8 cellular contexts compared by ENCODE assay signal in genomic region chr19:13060964-13061927, GRCh38. TPM values are rescaled to one million over a fixed set of nuclear protein-coding genes. Genes with fewer than 3 reads are reported as not detected.
DNase-seq lines count a peak whose midpoint lies in the region; ATAC-seq and TF ChIP-seq lines count a peak whose summit lies in the region.

No MANE protein-coding gene starts in this region.

- TF ChIP-seq CTCF in HCT116 (IDR thresholded peaks at IDR 0.05 in 2 of 3, conservative IDR thresholded peaks at IDR 0.05 in 1 of 3; ENCODE audit: borderline replicate concordance in 1 of 3, insufficient read depth in 1 of 3, low read depth in 2 of 3, low read length in 2 of 3) (peak; percentile 87 to 97 (median 92)), spleen (IDR thresholded peaks at IDR 0.05 in 8 of 11, conservative IDR thresholded peaks at IDR 0.05 in 3 of 11) (peak; percentile 90 to 99 (median 97))

- H4K20me1 ChIP-seq in HCT116 (ENCODE audit: insufficient read depth): no peaks in the 10 kb centered on the region

- H3K27me3 ChIP-seq in HCT116 (ENCODE audit: insufficient read depth, low read length): no peaks in the 10 kb centered on the region
- peaks cover 0 to 27% (median 0%) of the 10 kb centered on the region in 7 donors for H3K27me3 ChIP-seq in spleen (replicated peaks in 1 of 7)

- DNase-seq in CMK (ENCODE audit: low read depth) (peak; percentile 60), HCT116 (ENCODE audit: low read depth, low spot score) (peak; percentile 59), NCI-H2227 (lab: John Stamatoyannopoulos, UW; ENCODE audit: unreplicated experiment) (peak; percentile 84), iris pigment epithelial cell (ENCODE audit: low read depth) (peak; percentile 65), spleen (peak; percentile 95)
- DNase-seq in activated CD4-positive, CD25-positive, alpha-beta regulatory T cell treated with anti-CD3 and anti-CD28 coated beads, Interleukin-2, amount 50 U/mL, for 72 hours: peak; percentile 87
- peak; percentile 61 to 77 for DNase-seq in central memory CD8-positive, alpha-beta T cell (ENCODE audit: low spot score in 2 of 2)

- peak; percentile 99 for TF ChIP-seq RAD21 in HCT116 (IDR thresholded peaks at IDR 0.05; ENCODE audit: low read depth)

- peak overlapping the region; percentile 76 for H3K4me3 Mint-ChIP-seq in central memory CD8-positive, alpha-beta T cell

- H3K9me3 ChIP-seq in HCT116 (ENCODE audit: control insufficient read depth in 1 of 2, insufficient read depth in 1 of 2, low read depth in 1 of 2, low read length in 2 of 2) (no peaks in the 10 kb centered on the region), spleen (no peaks in the 10 kb centered on the region)

- intact Hi-C loops in HCT116 (cut with micrococcal nuclease): loop anchor here (1.0 kb wide), 2 partner anchors 27 to 78 kb away; no protein-coding TSS in a partner anchor
- intact Hi-C loops in spleen (cut with DNase I; ENCODE audit: low total_unique reads): loop anchor here (5.0 kb wide), 1 partner anchor 84 kb away; no protein-coding TSS in a partner anchor

- POLR2A ChIA-PET in HCT116 (lab: Charles Lee): interaction anchor here (0.7 to 1.9 kb wide), 7 partner anchors 16 to 96 kb away, joined by 3 to 8 read pairs (median 4); no protein-coding TSS in a partner anchor

- H3K27ac ChIP-seq in HCT116 (ENCODE audit: low read depth, low read length): peak overlapping the region; percentile 78
- H3K27ac ChIP-seq in spleen: peak overlapping the region in 4 of 8 donors; percentile 30 to 52 (median 42)

- H3K9ac ChIP-seq in HCT116 (ENCODE audit: low read length): peak overlapping the region; percentile 68

- H3K36me3 ChIP-seq in HCT116 (ENCODE audit: control insufficient read depth in 1 of 2, insufficient read depth in 2 of 2, low read length in 2 of 2) (no peaks in the 10 kb centered on the region), spleen (no peaks in the 10 kb centered on the region)

- RAD21 ChIA-PET in HCT116 (lab: Charles Lee; ENCODE audit: low non-redundant PET in 1 of 2, low total read pairs in 2 of 2, uncharacterized antibody in 2 of 2, unreplicated experiment in 2 of 2): interaction anchor here (0.5 to 4.5 kb wide), 19 partner anchors 9 to 211 kb away, joined by 3 to 30 read pairs (median 5); no protein-coding TSS in a partner anchor

- H3K27ac Mint-ChIP-seq in central memory CD8-positive, alpha-beta T cell (ENCODE audit: low read depth): no peak overlapping the region

- peak; percentile 86 for ATAC-seq in HCT116
- ATAC-seq in central memory CD8-positive, alpha-beta T cell (replicated peaks; ENCODE audit: extremely low read depth, poor library complexity, severe bottlenecking): peak; percentile 94
- ATAC-seq in GM19035 (IDR thresholded peaks at IDR 0.05; ENCODE audit: unreplicated experiment): no peak

- no TSS peak for BruUV-seq in HCT116 (replicated peaks; lab: Mats Ljungman, UMichigan)

- H3K9me3 Mint-ChIP-seq in central memory CD8-positive, alpha-beta T cell: no peaks in the 10 kb centered on the region

- no peaks in the 10 kb centered on the region for H3K79me2 ChIP-seq in HCT116 (ENCODE audit: insufficient read depth, low read length)

- peak overlapping the region; percentile 91 for H2AFZ ChIP-seq in HCT116 (ENCODE audit: low read depth, low read length, poor library complexity, severe bottlenecking)

- no peaks in the 10 kb centered on the region for H3K9me2 ChIP-seq in HCT116 (ENCODE audit: insufficient read depth)

- H3K4me1 ChIP-seq in HCT116 (ENCODE audit: control insufficient read depth in 1 of 2, insufficient read depth in 2 of 2, low read length in 2 of 2) (peaks cover 41 to 56% of the 10 kb centered on the region in 2 experiments), spleen (peaks cover 8 to 49% (median 24%) of the 10 kb centered on the region in 6 donors)

- TF ChIP-seq POLR2A in HCT116 (IDR thresholded peaks at IDR 0.05; ENCODE audit: borderline replicate concordance, extremely low read depth, insufficient read depth, insufficient read length) (no peak), spleen (IDR thresholded peaks at IDR 0.05) (no peak)

- CTCF ChIA-PET in HCT116 (lab: Charles Lee): interaction anchor here (0.6 to 8.6 kb wide), 24 partner anchors 8 to 1261 kb away, joined by 3 to 155 read pairs (median 6); no protein-coding TSS in a partner anchor

- H3K4me3 ChIP-seq in HCT116 (replicated peaks in 1 of 2; ENCODE audit: low read depth in 1 of 2, low read length in 2 of 2) (peak overlapping the region; percentile 51 to 66), spleen (peak overlapping the region; percentile 18 to 73 (median 44))

- peaks cover 13% of the 10 kb centered on the region for H3K27me3 Mint-ChIP-seq in central memory CD8-positive, alpha-beta T cell

- peaks cover 11% of the 10 kb centered on the region for H3K4me1 Mint-ChIP-seq in central memory CD8-positive, alpha-beta T cell

- WGBS in spleen, 5 donors: 0 to 6% (median 1%) methylated on average over 23 to 40 of the region's 40 CpGs

- H3K36me3 Mint-ChIP-seq in central memory CD8-positive, alpha-beta T cell (ENCODE audit: insufficient read depth): no peaks in the 10 kb centered on the region

- H3K4me2 ChIP-seq in HCT116 (ENCODE audit: low read length): peak overlapping the region; percentile 100

TF ChIP-seq in HCT116, 20 proteins besides CTCF, POLR2A, EP300 and RAD21:
- TF ChIP-seq POLR2AphosphoS5 (IDR thresholded peaks at IDR 0.05; ENCODE audit: low read depth, low read length): no peak
- peak; percentile 26; the same call in 1 of the 2 replicates for TF ChIP-seq MAX (IDR thresholded peaks at IDR 0.05)
- TF ChIP-seq EZH2phosphoT487 (IDR thresholded peaks at IDR 0.05; ENCODE audit: borderline replicate concordance): no peak

RNA-seq across cellular contexts. Expression of gene LYL1, which starts 41.4 kb away (rescaled TPM):
- 2.6 TPM for total RNA-seq in HCT116 (2021; ENCODE audit: unreplicated experiment)
- polyA plus RNA-seq in HCT116 (2012): 1.3 and 1.8 TPM in 2 replicates
- 10 to 100 TPM; 35.5 to 69.4 (median 50.0) TPM for total RNA-seq in spleen
- 10 to 100 TPM; 63.7 to 86.9 (median 68.0) TPM for polyA plus RNA-seq in spleen

RNA-seq across cellular contexts. Expression of gene TRMT1, which starts 55.3 kb away (rescaled TPM):
- total RNA-seq in HCT116 (2021; ENCODE audit: unreplicated experiment) (84.4 TPM), spleen (10 to 100 TPM; 27.7 to 72.8 (median 37.5) TPM)
- 69.3 and 80.8 TPM in 2 replicates for polyA plus RNA-seq in HCT116 (2012)
- 100 to 1,000 TPM in 2 of 3 donors, 10 to 100 TPM in 1; 76.2 to 109 (median 107) TPM for polyA plus RNA-seq in spleen

RNA-seq across cellular contexts. Expression of gene NACC1, which starts 56.8 kb away (rescaled TPM):
- total RNA-seq in HCT116 (2021; ENCODE audit: unreplicated experiment) (181 TPM), spleen (10 to 100 TPM; 22.0 to 47.0 (median 37.7) TPM)
- polyA plus RNA-seq in HCT116 (2012): 101 and 119 TPM in 2 replicates
- 10 to 100 TPM in 1 of 3 donors, 1 to 10 TPM in 2; 5.5 to 32.8 (median 7.1) TPM for polyA plus RNA-seq in spleen

Comparison
In these comparisons a context has a peak if more than half of its experiments do, and no peak if none do; other contexts are left out.
1. RNA of gene LYL1, which starts 41.4 kb away (total RNA-seq): 35.5 to 69.4 TPM in spleen; 2.6 TPM in HCT116 (single experiment); every median in the first group is over 10 times any median in the second.
2. Peak in every context shown above with its lines, with median percentiles within 50 percentile points of each other: DNase-seq.